Comparison of ENCODE assay signal across 1 cellular context in the genomic region with DNA sequence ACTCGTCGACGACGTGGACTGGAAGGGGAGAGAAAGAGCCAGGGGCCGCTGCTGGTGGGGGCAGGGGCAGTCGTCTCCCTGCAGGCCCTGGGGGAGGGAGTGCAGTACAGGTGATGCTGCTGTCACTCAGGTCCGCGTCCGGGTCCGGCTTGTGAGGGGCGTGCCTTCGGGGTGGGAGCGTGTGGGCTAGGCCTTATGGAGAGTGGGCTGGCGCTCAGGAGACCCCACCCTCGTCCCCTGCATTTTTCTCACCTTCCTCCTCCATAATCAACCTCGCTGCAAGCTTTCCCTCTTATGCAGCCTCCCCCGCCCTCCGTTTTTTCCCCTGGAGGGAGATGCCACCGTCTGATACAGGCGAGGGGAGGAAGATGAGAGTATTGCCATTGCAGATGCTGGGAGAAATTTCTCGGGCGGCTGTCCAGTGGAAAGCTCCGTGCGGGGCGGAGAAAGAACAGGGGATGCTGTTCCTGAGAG.
TF ChIP-seq lines count a peak whose summit lies in the region.

No MANE protein-coding gene starts in this region.

TF ChIP-seq in HepG2, 621 proteins besides CTCF, POLR2A, EP300 and RAD21 (continued from another document and continues in another):
- TF ChIP-seq, protein P1, sequence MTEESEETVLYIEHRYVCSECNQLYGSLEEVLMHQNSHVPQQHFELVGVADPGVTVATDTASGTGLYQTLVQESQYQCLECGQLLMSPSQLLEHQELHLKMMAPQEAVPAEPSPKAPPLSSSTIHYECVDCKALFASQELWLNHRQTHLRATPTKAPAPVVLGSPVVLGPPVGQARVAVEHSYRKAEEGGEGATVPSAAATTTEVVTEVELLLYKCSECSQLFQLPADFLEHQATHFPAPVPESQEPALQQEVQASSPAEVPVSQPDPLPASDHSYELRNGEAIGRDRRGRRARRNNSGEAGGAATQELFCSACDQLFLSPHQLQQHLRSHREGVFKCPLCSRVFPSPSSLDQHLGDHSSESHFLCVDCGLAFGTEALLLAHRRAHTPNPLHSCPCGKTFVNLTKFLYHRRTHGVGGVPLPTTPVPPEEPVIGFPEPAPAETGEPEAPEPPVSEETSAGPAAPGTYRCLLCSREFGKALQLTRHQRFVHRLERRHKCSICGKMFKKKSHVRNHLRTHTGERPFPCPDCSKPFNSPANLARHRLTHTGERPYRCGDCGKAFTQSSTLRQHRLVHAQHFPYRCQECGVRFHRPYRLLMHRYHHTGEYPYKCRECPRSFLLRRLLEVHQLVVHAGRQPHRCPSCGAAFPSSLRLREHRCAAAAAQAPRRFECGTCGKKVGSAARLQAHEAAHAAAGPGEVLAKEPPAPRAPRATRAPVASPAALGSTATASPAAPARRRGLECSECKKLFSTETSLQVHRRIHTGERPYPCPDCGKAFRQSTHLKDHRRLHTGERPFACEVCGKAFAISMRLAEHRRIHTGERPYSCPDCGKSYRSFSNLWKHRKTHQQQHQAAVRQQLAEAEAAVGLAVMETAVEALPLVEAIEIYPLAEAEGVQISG (CRISPR knock-in tag; IDR thresholded peaks at IDR 0.05), result no peak
- TF ChIP-seq RBFOX2 (IDR thresholded peaks at IDR 0.05; ENCODE audit: low read depth, low read length) (no peak), GTF3A (CRISPR knock-in tag; conservative IDR thresholded peaks at IDR 0.05) (no peak), FOXM1 (CRISPR knock-in tag; IDR thresholded peaks at IDR 0.05) (0 out of 2 replicates have a peak, but pooled peaks have one; percentile 4), STAG1 (CRISPR knock-in tag; IDR thresholded peaks at IDR 0.05) (no peak), PHF8 (CRISPR knock-in tag; IDR thresholded peaks at IDR 0.05) (no peak), HNRNPH1 (optimal IDR thresholded peaks at IDR 0.05; ENCODE audit: low read depth, low read length) (peak; percentile 40), RFXAP (CRISPR knock-in tag; IDR thresholded peaks at IDR 0.05; ENCODE audit: borderline replicate concordance) (0 out of 2 replicates have a peak, but pooled peaks have one; percentile 1), FIP1L1 (IDR thresholded peaks at IDR 0.05; ENCODE audit: borderline replicate concordance, insufficient read depth, low read depth, low read length) (no peak), DPF2 (CRISPR knock-in tag; IDR thresholded peaks at IDR 0.05; ENCODE audit: borderline replicate concordance, low read depth) (no peak), ZSCAN22 (CRISPR knock-in tag; IDR thresholded peaks at IDR 0.05) (no peak), YEATS2 (CRISPR knock-in tag; IDR thresholded peaks at IDR 0.05; ENCODE audit: borderline replicate concordance) (peak; percentile 17; the same call in 1 of the 2 replicates), SNAI1 (CRISPR knock-in tag; IDR thresholded peaks at IDR 0.05; ENCODE audit: borderline replicate concordance) (no peak), ZNF431 (CRISPR knock-in tag; IDR thresholded peaks at IDR 0.05; ENCODE audit: borderline replicate concordance, low read depth) (no peak)
- TF ChIP-seq, protein P2, sequence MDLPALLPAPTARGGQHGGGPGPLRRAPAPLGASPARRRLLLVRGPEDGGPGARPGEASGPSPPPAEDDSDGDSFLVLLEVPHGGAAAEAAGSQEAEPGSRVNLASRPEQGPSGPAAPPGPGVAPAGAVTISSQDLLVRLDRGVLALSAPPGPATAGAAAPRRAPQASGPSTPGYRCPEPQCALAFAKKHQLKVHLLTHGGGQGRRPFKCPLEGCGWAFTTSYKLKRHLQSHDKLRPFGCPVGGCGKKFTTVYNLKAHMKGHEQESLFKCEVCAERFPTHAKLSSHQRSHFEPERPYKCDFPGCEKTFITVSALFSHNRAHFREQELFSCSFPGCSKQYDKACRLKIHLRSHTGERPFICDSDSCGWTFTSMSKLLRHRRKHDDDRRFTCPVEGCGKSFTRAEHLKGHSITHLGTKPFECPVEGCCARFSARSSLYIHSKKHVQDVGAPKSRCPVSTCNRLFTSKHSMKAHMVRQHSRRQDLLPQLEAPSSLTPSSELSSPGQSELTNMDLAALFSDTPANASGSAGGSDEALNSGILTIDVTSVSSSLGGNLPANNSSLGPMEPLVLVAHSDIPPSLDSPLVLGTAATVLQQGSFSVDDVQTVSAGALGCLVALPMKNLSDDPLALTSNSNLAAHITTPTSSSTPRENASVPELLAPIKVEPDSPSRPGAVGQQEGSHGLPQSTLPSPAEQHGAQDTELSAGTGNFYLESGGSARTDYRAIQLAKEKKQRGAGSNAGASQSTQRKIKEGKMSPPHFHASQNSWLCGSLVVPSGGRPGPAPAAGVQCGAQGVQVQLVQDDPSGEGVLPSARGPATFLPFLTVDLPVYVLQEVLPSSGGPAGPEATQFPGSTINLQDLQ (CRISPR knock-in tag; IDR thresholded peaks at IDR 0.05), result no peak
- TF ChIP-seq, protein P3, sequence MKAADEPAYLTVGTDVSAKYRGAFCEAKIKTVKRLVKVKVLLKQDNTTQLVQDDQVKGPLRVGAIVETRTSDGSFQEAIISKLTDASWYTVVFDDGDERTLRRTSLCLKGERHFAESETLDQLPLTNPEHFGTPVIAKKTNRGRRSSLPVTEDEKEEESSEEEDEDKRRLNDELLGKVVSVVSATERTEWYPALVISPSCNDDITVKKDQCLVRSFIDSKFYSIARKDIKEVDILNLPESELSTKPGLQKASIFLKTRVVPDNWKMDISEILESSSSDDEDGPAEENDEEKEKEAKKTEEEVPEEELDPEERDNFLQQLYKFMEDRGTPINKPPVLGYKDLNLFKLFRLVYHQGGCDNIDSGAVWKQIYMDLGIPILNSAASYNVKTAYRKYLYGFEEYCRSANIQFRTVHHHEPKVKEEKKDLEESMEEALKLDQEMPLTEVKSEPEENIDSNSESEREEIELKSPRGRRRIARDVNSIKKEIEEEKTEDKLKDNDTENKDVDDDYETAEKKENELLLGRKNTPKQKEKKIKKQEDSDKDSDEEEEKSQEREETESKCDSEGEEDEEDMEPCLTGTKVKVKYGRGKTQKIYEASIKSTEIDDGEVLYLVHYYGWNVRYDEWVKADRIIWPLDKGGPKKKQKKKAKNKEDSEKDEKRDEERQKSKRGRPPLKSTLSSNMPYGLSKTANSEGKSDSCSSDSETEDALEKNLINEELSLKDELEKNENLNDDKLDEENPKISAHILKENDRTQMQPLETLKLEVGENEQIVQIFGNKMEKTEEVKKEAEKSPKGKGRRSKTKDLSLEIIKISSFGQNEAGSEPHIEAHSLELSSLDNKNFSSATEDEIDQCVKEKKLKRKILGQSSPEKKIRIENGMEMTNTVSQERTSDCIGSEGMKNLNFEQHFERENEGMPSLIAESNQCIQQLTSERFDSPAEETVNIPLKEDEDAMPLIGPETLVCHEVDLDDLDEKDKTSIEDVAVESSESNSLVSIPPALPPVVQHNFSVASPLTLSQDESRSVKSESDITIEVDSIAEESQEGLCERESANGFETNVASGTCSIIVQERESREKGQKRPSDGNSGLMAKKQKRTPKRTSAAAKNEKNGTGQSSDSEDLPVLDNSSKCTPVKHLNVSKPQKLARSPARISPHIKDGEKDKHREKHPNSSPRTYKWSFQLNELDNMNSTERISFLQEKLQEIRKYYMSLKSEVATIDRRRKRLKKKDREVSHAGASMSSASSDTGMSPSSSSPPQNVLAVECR (CRISPR knock-in tag; IDR thresholded peaks at IDR 0.05; ENCODE audit: borderline replicate concordance), result peak; percentile 67; the same call in 1 of the 2 replicates
- TF ChIP-seq, protein P4, sequence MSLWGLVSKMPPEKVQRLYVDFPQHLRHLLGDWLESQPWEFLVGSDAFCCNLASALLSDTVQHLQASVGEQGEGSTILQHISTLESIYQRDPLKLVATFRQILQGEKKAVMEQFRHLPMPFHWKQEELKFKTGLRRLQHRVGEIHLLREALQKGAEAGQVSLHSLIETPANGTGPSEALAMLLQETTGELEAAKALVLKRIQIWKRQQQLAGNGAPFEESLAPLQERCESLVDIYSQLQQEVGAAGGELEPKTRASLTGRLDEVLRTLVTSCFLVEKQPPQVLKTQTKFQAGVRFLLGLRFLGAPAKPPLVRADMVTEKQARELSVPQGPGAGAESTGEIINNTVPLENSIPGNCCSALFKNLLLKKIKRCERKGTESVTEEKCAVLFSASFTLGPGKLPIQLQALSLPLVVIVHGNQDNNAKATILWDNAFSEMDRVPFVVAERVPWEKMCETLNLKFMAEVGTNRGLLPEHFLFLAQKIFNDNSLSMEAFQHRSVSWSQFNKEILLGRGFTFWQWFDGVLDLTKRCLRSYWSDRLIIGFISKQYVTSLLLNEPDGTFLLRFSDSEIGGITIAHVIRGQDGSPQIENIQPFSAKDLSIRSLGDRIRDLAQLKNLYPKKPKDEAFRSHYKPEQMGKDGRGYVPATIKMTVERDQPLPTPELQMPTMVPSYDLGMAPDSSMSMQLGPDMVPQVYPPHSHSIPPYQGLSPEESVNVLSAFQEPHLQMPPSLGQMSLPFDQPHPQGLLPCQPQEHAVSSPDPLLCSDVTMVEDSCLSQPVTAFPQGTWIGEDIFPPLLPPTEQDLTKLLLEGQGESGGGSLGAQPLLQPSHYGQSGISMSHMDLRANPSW (CRISPR knock-in tag; IDR thresholded peaks at IDR 0.05; ENCODE audit: borderline replicate concordance), result no peak; the same call in 1 of the 2 replicates
- TF ChIP-seq, protein P5, sequence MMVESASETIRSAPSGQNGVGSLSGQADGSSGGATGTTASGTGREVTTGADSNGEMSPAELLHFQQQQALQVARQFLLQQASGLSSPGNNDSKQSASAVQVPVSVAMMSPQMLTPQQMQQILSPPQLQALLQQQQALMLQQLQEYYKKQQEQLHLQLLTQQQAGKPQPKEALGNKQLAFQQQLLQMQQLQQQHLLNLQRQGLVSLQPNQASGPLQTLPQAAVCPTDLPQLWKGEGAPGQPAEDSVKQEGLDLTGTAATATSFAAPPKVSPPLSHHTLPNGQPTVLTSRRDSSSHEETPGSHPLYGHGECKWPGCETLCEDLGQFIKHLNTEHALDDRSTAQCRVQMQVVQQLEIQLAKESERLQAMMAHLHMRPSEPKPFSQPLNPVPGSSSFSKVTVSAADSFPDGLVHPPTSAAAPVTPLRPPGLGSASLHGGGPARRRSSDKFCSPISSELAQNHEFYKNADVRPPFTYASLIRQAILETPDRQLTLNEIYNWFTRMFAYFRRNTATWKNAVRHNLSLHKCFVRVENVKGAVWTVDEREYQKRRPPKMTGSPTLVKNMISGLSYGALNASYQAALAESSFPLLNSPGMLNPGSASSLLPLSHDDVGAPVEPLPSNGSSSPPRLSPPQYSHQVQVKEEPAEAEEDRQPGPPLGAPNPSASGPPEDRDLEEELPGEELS (CRISPR knock-in tag; IDR thresholded peaks at IDR 0.05), result no peak
- TF ChIP-seq, protein P6, sequence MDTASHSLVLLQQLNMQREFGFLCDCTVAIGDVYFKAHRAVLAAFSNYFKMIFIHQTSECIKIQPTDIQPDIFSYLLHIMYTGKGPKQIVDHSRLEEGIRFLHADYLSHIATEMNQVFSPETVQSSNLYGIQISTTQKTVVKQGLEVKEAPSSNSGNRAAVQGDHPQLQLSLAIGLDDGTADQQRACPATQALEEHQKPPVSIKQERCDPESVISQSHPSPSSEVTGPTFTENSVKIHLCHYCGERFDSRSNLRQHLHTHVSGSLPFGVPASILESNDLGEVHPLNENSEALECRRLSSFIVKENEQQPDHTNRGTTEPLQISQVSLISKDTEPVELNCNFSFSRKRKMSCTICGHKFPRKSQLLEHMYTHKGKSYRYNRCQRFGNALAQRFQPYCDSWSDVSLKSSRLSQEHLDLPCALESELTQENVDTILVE (CRISPR knock-in tag; IDR thresholded peaks at IDR 0.05), result no peak
- TF ChIP-seq, protein P7, sequence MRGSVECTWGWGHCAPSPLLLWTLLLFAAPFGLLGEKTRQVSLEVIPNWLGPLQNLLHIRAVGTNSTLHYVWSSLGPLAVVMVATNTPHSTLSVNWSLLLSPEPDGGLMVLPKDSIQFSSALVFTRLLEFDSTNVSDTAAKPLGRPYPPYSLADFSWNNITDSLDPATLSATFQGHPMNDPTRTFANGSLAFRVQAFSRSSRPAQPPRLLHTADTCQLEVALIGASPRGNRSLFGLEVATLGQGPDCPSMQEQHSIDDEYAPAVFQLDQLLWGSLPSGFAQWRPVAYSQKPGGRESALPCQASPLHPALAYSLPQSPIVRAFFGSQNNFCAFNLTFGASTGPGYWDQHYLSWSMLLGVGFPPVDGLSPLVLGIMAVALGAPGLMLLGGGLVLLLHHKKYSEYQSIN (CRISPR knock-in tag; IDR thresholded peaks at IDR 0.05; ENCODE audit: borderline replicate concordance), result no peak
- TF ChIP-seq, protein P8, sequence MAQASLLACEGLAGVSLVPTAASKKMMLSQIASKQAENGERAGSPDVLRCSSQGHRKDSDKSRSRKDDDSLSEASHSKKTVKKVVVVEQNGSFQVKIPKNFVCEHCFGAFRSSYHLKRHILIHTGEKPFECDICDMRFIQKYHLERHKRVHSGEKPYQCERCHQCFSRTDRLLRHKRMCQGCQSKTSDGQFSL (CRISPR knock-in tag; IDR thresholded peaks at IDR 0.05), result no peak
- TF ChIP-seq, protein P9, sequence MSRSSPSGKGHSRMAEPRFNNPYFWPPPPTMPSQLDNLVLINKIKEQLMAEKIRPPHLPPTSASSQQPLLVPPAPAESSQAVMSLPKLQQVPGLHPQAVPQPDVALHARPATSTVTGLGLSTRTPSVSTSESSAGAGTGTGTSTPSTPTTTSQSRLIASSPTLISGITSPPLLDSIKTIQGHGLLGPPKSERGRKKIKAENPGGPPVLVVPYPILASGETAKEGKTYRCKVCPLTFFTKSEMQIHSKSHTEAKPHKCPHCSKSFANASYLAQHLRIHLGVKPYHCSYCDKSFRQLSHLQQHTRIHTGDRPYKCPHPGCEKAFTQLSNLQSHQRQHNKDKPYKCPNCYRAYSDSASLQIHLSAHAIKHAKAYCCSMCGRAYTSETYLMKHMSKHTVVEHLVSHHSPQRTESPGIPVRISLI (CRISPR knock-in tag; IDR thresholded peaks at IDR 0.05; ENCODE audit: borderline replicate concordance), result no peak
- TF ChIP-seq, protein P10, sequence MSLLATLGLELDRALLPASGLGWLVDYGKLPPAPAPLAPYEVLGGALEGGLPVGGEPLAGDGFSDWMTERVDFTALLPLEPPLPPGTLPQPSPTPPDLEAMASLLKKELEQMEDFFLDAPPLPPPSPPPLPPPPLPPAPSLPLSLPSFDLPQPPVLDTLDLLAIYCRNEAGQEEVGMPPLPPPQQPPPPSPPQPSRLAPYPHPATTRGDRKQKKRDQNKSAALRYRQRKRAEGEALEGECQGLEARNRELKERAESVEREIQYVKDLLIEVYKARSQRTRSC (CRISPR knock-in tag; IDR thresholded peaks at IDR 0.05; ENCODE audit: low read depth), result no peak
- TF ChIP-seq, protein P11, sequence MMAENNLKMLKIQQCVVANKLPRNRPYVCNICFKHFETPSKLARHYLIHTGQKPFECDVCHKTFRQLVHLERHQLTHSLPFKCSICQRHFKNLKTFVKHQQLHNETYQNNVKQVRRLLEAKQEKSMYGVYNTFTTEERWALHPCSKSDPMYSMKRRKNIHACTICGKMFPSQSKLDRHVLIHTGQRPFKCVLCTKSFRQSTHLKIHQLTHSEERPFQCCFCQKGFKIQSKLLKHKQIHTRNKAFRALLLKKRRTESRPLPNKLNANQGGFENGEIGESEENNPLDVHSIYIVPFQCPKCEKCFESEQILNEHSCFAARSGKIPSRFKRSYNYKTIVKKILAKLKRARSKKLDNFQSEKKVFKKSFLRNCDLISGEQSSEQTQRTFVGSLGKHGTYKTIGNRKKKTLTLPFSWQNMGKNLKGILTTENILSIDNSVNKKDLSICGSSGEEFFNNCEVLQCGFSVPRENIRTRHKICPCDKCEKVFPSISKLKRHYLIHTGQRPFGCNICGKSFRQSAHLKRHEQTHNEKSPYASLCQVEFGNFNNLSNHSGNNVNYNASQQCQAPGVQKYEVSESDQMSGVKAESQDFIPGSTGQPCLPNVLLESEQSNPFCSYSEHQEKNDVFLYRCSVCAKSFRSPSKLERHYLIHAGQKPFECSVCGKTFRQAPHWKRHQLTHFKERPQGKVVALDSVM (CRISPR knock-in tag; IDR thresholded peaks at IDR 0.05), result no peak
- TF ChIP-seq, protein P12, sequence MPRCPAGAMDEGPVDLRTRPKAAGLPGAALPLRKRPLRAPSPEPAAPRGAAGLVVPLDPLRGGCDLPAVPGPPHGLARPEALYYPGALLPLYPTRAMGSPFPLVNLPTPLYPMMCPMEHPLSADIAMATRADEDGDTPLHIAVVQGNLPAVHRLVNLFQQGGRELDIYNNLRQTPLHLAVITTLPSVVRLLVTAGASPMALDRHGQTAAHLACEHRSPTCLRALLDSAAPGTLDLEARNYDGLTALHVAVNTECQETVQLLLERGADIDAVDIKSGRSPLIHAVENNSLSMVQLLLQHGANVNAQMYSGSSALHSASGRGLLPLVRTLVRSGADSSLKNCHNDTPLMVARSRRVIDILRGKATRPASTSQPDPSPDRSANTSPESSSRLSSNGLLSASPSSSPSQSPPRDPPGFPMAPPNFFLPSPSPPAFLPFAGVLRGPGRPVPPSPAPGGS (CRISPR knock-in tag; IDR thresholded peaks at IDR 0.05), result 0 out of 2 replicates have a peak, but pooled peaks have one; percentile 43
